8 cellular contexts compared by ENCODE assay signal in the genomic region with DNA sequence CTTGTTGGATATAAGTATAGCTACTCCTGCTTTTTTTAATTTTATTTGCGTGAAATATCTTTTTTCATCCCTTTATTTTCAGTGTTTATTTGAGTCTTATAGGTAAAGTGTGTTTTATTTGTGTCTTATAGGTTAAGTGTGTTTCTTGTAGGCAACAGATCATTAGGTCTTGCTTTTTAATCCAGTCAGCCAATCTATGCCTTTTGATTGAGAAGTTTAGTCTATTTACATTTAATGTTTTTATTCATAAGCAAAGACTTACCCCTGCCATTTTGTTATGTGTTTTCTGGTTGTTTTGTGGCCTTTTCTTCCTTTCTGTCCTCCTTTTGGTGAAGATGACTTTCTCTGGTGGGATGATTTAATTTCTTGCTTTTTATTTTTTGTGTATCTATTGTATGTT.
"Had no signal": no experiment of that assay in that cellular context is flagged by ENCODE, and none has a peak within 500 bp of the region (broad histone marks: within the 10 kb centered on the region; RNA-seq: fewer than 3 reads in every experiment).

No MANE protein-coding gene starts in this region.

- ATAC-seq: GM12878 had no signal

- DNase-seq: GDM1, GF-D8 had no signal

- FAIRE-seq: G401.6, GM12878, GM12891, GM12892, GM18507, GM19239 had no signal

- H3K4me3 ChIP-seq: GM12878 had no signal
